16 cellular contexts compared by ENCODE assay signal in genomic region chr5:138972836-138973235, GRCh38.
A peak's percentile ranks its signal among the peaks of the same experiment; 100 is the strongest.
DNase-seq lines count a peak whose midpoint lies in the region; ATAC-seq, FAIRE-seq and TF ChIP-seq lines count a peak whose summit lies in the region.
"Had no signal": no experiment of that assay in that cellular context is flagged by ENCODE, and none has a peak within 500 bp of the region (broad histone marks: within the 10 kb centered on the region; RNA-seq: fewer than 3 reads in every experiment).

No MANE protein-coding gene starts in this region.

- POLR2A ChIA-PET in H1 (lab: Charles Lee; ENCODE audit: partially characterized antibody) = interaction anchor here (0.6 to 1.0 kb wide), 2 partner anchors 13 to 462 kb away, joined by 3 read pairs; no protein-coding TSS in a partner anchor

- H3K9ac ChIP-seq in H1 (replicated peaks in 1 of 4; ENCODE audit: extremely low read depth in 1 of 4, low read depth in 3 of 4, low read length in 3 of 4) = no peak overlapping the region

- H3K18ac ChIP-seq in H1 (ENCODE audit: extremely low read depth, low read length) = no peak overlapping the region

- H2BK15ac ChIP-seq in H1 (ENCODE audit: low read length) = no peak overlapping the region

- no peak overlapping the region for H3K14ac ChIP-seq in H1 (ENCODE audit: insufficient read length)

- FAIRE-seq in H1 (lab: Jason Lieb, UNC) = no peak
- FAIRE-seq: TTC549 had no signal

- H3K27me3 Mint-ChIP-seq in progenitor cell of endocrine pancreas = peaks cover 2% of the 10 kb centered on the region
- H3K27me3 Mint-ChIP-seq in activated naive CD4-positive, alpha-beta T cell treated with anti-CD3 and anti-CD28 coated beads, Interleukin-2, amount 10 ng/mL, durations not matched to agents 7 days and 5 days = peaks cover 6% of the 10 kb centered on the region
- H3K27me3 Mint-ChIP-seq in natural killer cell treated with Interleukin-12 subunit alpha and Interleukin-12 subunit beta and Interleukin-15 and Interleukin-18, amount 100 ng/mL, for 72 hours = no peaks in the 10 kb centered on the region
- H3K27me3 Mint-ChIP-seq: stimulated activated naive CD8-positive, alpha-beta T cell treated with anti-CD3 and anti-CD28 coated beads, Interleukin-15, amount 100 ng/mL, for 72 hours had no signal

- TF ChIP-seq CTCF in cardiac muscle cell (IDR thresholded peaks at IDR 0.05; ENCODE audit: low read depth, low read length) (no peak), H1 (IDR thresholded peaks at IDR 0.05; ENCODE audit: control extremely low read depth in 1 of 3, insufficient read depth in 1 of 3, low read depth in 1 of 3, low read length in 3 of 3) (peak; percentile 67 to 69 (median 68)), progenitor cell of endocrine pancreas (IDR thresholded peaks at IDR 0.05; ENCODE audit: unreplicated experiment) (peak; percentile 10)

- H4K91ac ChIP-seq in H1 (replicated peaks; ENCODE audit: insufficient read length, low read length) = no peak overlapping the region

- H3K27me3 ChIP-seq in cardiac muscle cell (no peaks in the 10 kb centered on the region), H1 (replicated peaks in 1 of 4; ENCODE audit: control insufficient read depth in 3 of 4, extremely low read depth in 1 of 4, insufficient read depth in 3 of 4, low read length in 3 of 4) (no peaks in the 10 kb centered on the region; a peak in 2 of 7 replicates)

- no peak for TF ChIP-seq POLR2A in H1 (IDR thresholded peaks at IDR 0.05; ENCODE audit: control extremely low read depth in 1 of 2, low read depth in 2 of 2, low read length in 2 of 2)

- intact Hi-C loops in left cardiac atrium (cut with DNase I) = no loop called here

- no peaks in the 10 kb centered on the region for H4K20me1 ChIP-seq in H1 (replicated peaks in 1 of 2; ENCODE audit: control insufficient read depth in 1 of 2, insufficient read depth in 2 of 2, low read length in 2 of 2)

- no peak overlapping the region for H3K4ac ChIP-seq in H1 (replicated peaks; ENCODE audit: insufficient read length, low read depth, low read length)

- no peaks in the 10 kb centered on the region for H3K79me1 ChIP-seq in H1 (ENCODE audit: low read depth, low read length)

- H3K4me2 ChIP-seq in H1 (ENCODE audit: insufficient read depth in 1 of 2, low read depth in 2 of 2, low read length in 2 of 2) = no peak overlapping the region

- H3K4me1 Mint-ChIP-seq in progenitor cell of endocrine pancreas (ENCODE audit: low read depth) = peaks cover 8% of the 10 kb centered on the region
- H3K4me1 Mint-ChIP-seq in activated naive CD4-positive, alpha-beta T cell treated with anti-CD3 and anti-CD28 coated beads, Interleukin-2, amount 10 ng/mL, durations not matched to agents 7 days and 5 days = no peaks in the 10 kb centered on the region
- no peaks in the 10 kb centered on the region for H3K4me1 Mint-ChIP-seq in natural killer cell treated with Interleukin-12 subunit alpha and Interleukin-12 subunit beta and Interleukin-15 and Interleukin-18, amount 100 ng/mL, for 72 hours (ENCODE audit: low read depth in 2 of 2)
- H3K4me1 Mint-ChIP-seq: activated CD4-positive, alpha-beta T cell treated with anti-CD3 and anti-CD28 coated beads, Interleukin-2, amount 10 ng/mL, durations not matched to agents 7 days and 5 days had no signal

- H3K79me2 ChIP-seq in H1 (ENCODE audit: control insufficient read depth in 1 of 2, insufficient read depth in 2 of 2, low read length in 2 of 2) = no peaks in the 10 kb centered on the region

- H3K36me3 ChIP-seq in cardiac muscle cell = no peaks in the 10 kb centered on the region
- H3K36me3 ChIP-seq in H1 (ENCODE audit: control insufficient read depth in 2 of 4, insufficient read depth in 4 of 4, low read length in 3 of 4) = no peaks in the 10 kb centered on the region

- no peak overlapping the region for H3K27ac Mint-ChIP-seq in progenitor cell of endocrine pancreas
- H3K27ac Mint-ChIP-seq in activated naive CD4-positive, alpha-beta T cell treated with anti-CD3 and anti-CD28 coated beads, Interleukin-2, amount 10 ng/mL, durations not matched to agents 7 days and 5 days = no peak overlapping the region
- H3K27ac Mint-ChIP-seq in natural killer cell treated with Interleukin-12 subunit alpha and Interleukin-12 subunit beta and Interleukin-15 and Interleukin-18, amount 100 ng/mL, for 72 hours = no peak overlapping the region
- H3K27ac Mint-ChIP-seq: activated CD4-positive, alpha-beta T cell treated with anti-CD3 and anti-CD28 coated beads, Interleukin-2, amount 10 ng/mL, durations not matched to agents 7 days and 5 days; stimulated activated naive CD8-positive, alpha-beta T cell treated with anti-CD3 and anti-CD28 coated beads, Interleukin-15, amount 100 ng/mL, for 72 hours had no signal

- WGBS in H1 (ENCODE audit: extremely low coverage in 1 of 2, insufficient coverage in 1 of 2, insufficient read length in 1 of 2, insufficient replicate concordance in 2 of 2, low coverage in 1 of 2, low lambda C conversion rate in 2 of 2, missing lambda C conversion rate in 1 of 2), 2 experiments = 73% methylated on average over 4 of the region's 4 CpGs; no CpG with 5 or more reads in 1 of the 2 experiments

- H4K8ac ChIP-seq in H1 (ENCODE audit: extremely low read depth, insufficient read depth, low read length) = no peak overlapping the region

- no peak for DNase-seq in cardiac muscle cell (ENCODE audit: low read depth in 1 of 2, low spot score in 1 of 2)
- no peak for DNase-seq in left cardiac atrium
- DNase-seq in NCI-H748 treated with DMSO at 0.1 percent for 48 hours (lab: John Stamatoyannopoulos, UW) = peak; percentile 29
- no peak for DNase-seq in H1 (ENCODE audit: low read depth in 1 of 2, low spot score in 2 of 2)
- DNase-seq in progenitor cell of endocrine pancreas (ENCODE audit: low spot score, unreplicated experiment) = no peak
- no peak for DNase-seq in activated naive CD4-positive, alpha-beta T cell treated with anti-CD3 and anti-CD28 coated beads, Interleukin-2, amount 10 ng/mL, durations not matched to agents 7 days and 5 days
- no peak for DNase-seq in natural killer cell treated with Interleukin-12 subunit alpha and Interleukin-12 subunit beta and Interleukin-15 and Interleukin-18, amount 100 ng/mL, for 72 hours (ENCODE audit: low spot score)
- DNase-seq: ACHN; activated CD4-positive, alpha-beta T cell treated with anti-CD3 and anti-CD28 coated beads, Interleukin-2, amount 10 ng/mL, durations not matched to agents 7 days and 5 days; activated gamma-delta T cell treated with Interleukin-2 at 50 U/mL for 16 hours; amygdala; DMS79; NCI-H526 treated with DMSO at 0.1 percent for 48 hours; stimulated activated naive CD8-positive, alpha-beta T cell treated with anti-CD3 and anti-CD28 coated beads, Interleukin-15, amount 100 ng/mL, for 72 hours had no signal

- ATAC-seq in left cardiac atrium = no peak
- no peak for ATAC-seq in natural killer cell treated with Interleukin-12 subunit alpha and Interleukin-12 subunit beta and Interleukin-15 and Interleukin-18, amount 100 ng/mL, for 72 hours
- ATAC-seq in HG02973 (IDR thresholded peaks at IDR 0.05; ENCODE audit: unreplicated experiment) = no peak
- ATAC-seq: stimulated activated naive CD8-positive, alpha-beta T cell treated with anti-CD3 and anti-CD28 coated beads, Interleukin-15, amount 100 ng/mL, for 72 hours had no signal

- H2BK20ac ChIP-seq in H1 (ENCODE audit: low read length) = no peak overlapping the region

- H2BK120ac ChIP-seq in H1 (replicated peaks; ENCODE audit: low read depth, low read length) = no peak overlapping the region

- H3K56ac ChIP-seq in H1 (replicated peaks; ENCODE audit: insufficient read length, low read depth, low read length) = no peak overlapping the region

- H2BK12ac ChIP-seq in H1 (ENCODE audit: low read depth, low read length) = no peak overlapping the region

- H3K27ac ChIP-seq in cardiac muscle cell (peak overlapping the region; percentile 2), H1 (ENCODE audit: low read depth, low read length) (no peak overlapping the region)

- H3K4me1 ChIP-seq in cardiac muscle cell (ENCODE audit: low read depth) (peaks cover 59% of the 10 kb centered on the region), H1 (replicated peaks in 1 of 4; ENCODE audit: control insufficient read depth in 3 of 4, insufficient read depth in 4 of 4, low read length in 3 of 4) (no peaks in the 10 kb centered on the region; a peak in 2 of 7 replicates)

- peaks cover 2% of the 10 kb centered on the region for H3K36me3 Mint-ChIP-seq in progenitor cell of endocrine pancreas (ENCODE audit: insufficient read depth)
- no peaks in the 10 kb centered on the region for H3K36me3 Mint-ChIP-seq in activated naive CD4-positive, alpha-beta T cell treated with anti-CD3 and anti-CD28 coated beads, Interleukin-2, amount 10 ng/mL, durations not matched to agents 7 days and 5 days
- H3K36me3 Mint-ChIP-seq in natural killer cell treated with Interleukin-12 subunit alpha and Interleukin-12 subunit beta and Interleukin-15 and Interleukin-18, amount 100 ng/mL, for 72 hours = no peaks in the 10 kb centered on the region

- no peak for TF ChIP-seq EP300 in H1 (IDR thresholded peaks at IDR 0.05; ENCODE audit: borderline replicate concordance in 1 of 2, low read depth in 2 of 2, low read length in 2 of 2)

- no peak overlapping the region for H3K23ac ChIP-seq in H1 (ENCODE audit: insufficient read length)

- CTCF ChIA-PET in H1 (lab: Charles Lee; ENCODE audit: partially characterized antibody) = interaction anchor here (0.6 to 7.7 kb wide), 19 partner anchors 10 to 826 kb away, joined by 3 to 39 read pairs (median 5); no protein-coding TSS in a partner anchor
- CTCF ChIA-PET in activated naive CD4-positive, alpha-beta T cell treated with anti-CD3 and anti-CD28 coated beads, Interleukin-2, amount 10 ng/mL, durations not matched to agents 7 days and 5 days (lab: Charles Lee) = no interaction called here

- H3K9me3 ChIP-seq in cardiac muscle cell (ENCODE audit: low read depth) (no peaks in the 10 kb centered on the region), H1 (ENCODE audit: insufficient read depth in 2 of 2, low read depth in 1 of 2, low read length in 1 of 2) (no peaks in the 10 kb centered on the region)

- TF ChIP-seq RAD21 in H1 (IDR thresholded peaks at IDR 0.05 in 1 of 2, conservative IDR thresholded peaks at IDR 0.05 in 1 of 2; ENCODE audit: low read depth in 2 of 2, low read length in 2 of 2) = peak; percentile 82 to 86

- no peak overlapping the region for H2BK5ac ChIP-seq in H1 (ENCODE audit: low read depth, low read length)

- no peak overlapping the region for H2AFZ ChIP-seq in H1 (ENCODE audit: low read length)

- H3K4me3 Mint-ChIP-seq in progenitor cell of endocrine pancreas (ENCODE audit: low read depth) = no peak overlapping the region
- no peak overlapping the region for H3K4me3 Mint-ChIP-seq in activated naive CD4-positive, alpha-beta T cell treated with anti-CD3 and anti-CD28 coated beads, Interleukin-2, amount 10 ng/mL, durations not matched to agents 7 days and 5 days
- no peak overlapping the region for H3K4me3 Mint-ChIP-seq in natural killer cell treated with Interleukin-12 subunit alpha and Interleukin-12 subunit beta and Interleukin-15 and Interleukin-18, amount 100 ng/mL, for 72 hours
- H3K4me3 Mint-ChIP-seq: activated CD4-positive, alpha-beta T cell treated with anti-CD3 and anti-CD28 coated beads, Interleukin-2, amount 10 ng/mL, durations not matched to agents 7 days and 5 days; stimulated activated naive CD8-positive, alpha-beta T cell treated with anti-CD3 and anti-CD28 coated beads, Interleukin-15, amount 100 ng/mL, for 72 hours had no signal

- H3K4me3 ChIP-seq in cardiac muscle cell (no peak overlapping the region), H1 (ENCODE audit: extremely low read depth in 1 of 4, insufficient read depth in 2 of 4, low read depth in 3 of 4, low read length in 4 of 4) (no peak overlapping the region)

- no peak overlapping the region for H4K5ac ChIP-seq in H1 (ENCODE audit: insufficient read length, low read depth, low read length)

- H3K9me3 Mint-ChIP-seq in progenitor cell of endocrine pancreas (ENCODE audit: low read depth) = no peaks in the 10 kb centered on the region
- no peaks in the 10 kb centered on the region for H3K9me3 Mint-ChIP-seq in activated naive CD4-positive, alpha-beta T cell treated with anti-CD3 and anti-CD28 coated beads, Interleukin-2, amount 10 ng/mL, durations not matched to agents 7 days and 5 days
- H3K9me3 Mint-ChIP-seq in natural killer cell treated with Interleukin-12 subunit alpha and Interleukin-12 subunit beta and Interleukin-15 and Interleukin-18, amount 100 ng/mL, for 72 hours = no peaks in the 10 kb centered on the region
- H3K9me3 Mint-ChIP-seq: activated CD4-positive, alpha-beta T cell treated with anti-CD3 and anti-CD28 coated beads, Interleukin-2, amount 10 ng/mL, durations not matched to agents 7 days and 5 days; stimulated activated naive CD8-positive, alpha-beta T cell treated with anti-CD3 and anti-CD28 coated beads, Interleukin-15, amount 100 ng/mL, for 72 hours had no signal

- no peaks in the 10 kb centered on the region for H3K23me2 ChIP-seq in H1 (ENCODE audit: low read depth, low read length)

- no peak overlapping the region for H2AK5ac ChIP-seq in H1 (ENCODE audit: low read depth, low read length)
